ENCODE assay signal across 1 cellular context in the genomic region with DNA sequence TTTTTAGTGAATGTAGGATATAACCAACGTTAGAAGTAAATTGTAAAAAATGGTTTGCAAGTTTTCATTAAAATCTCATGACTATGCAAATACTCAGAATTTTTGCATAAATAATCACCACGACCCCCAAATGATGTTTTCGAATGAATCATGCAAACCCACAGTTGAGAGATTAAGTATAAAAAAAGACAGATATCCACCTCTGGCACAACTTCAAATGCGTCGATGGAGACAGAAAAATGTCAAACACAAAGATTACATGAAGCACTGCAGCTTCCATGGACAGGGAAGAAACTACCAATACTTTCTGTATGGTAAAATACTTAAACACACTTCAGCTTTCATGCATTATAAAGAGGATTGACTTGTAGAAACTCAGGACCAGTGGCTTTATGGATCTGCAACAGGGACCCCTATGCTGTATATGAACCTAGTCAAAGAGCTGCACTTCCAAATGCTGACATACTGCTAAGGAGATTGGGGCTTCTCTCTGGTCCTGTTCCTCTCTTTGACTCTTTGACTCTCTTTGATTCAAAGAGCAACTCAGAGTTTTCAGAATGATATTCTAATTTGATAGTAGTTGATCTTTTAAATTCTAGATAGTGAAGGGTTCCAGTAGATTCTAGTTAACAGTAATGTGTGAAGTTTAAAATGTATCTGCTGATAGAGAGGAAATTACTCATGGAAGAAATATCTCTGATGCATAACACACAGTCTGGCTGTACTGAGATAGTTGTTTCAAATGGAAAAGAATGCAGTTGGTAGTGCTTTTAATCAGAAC.
TF ChIP-seq lines count a peak whose summit lies in the region.

No MANE protein-coding gene starts in this region.

TF ChIP-seq in H1, 55 proteins besides CTCF, POLR2A, EP300 and RAD21 (continued from another document):
- no peak for TF ChIP-seq SIN3A (conservative IDR thresholded peaks at IDR 0.05 in 1 of 2, IDR thresholded peaks at IDR 0.05 in 1 of 2; ENCODE audit: low read depth in 1 of 2, low read length in 2 of 2)
- no peak for TF ChIP-seq NANOG (IDR thresholded peaks at IDR 0.05; ENCODE audit: insufficient read depth, low read depth, low read length, poor library complexity, severe bottlenecking)
- TF ChIP-seq TAF1 (IDR thresholded peaks at IDR 0.05; ENCODE audit: low read depth, low read length): no peak
